ENCODE assay signal across 8 cellular contexts in the genomic region with DNA sequence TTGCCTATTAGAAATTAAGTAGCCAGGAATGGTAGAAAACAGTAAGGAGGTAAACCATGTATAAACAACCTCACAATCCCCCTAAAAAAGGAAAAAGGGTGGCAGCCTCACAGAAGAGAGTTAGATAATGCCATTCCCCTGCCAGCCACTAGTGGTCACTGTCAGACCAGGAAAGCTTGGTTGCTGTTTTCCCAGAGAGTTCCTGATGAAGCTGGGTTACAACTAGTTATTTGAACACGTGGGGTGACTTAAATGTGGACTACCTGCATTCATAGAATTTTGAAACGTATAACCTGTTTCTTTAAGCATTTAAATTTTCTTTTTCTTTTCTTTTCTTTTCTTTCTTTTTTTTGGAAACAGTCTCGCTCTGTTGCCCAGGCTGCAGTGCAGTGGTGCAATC. TPM values are rescaled to one million over a fixed set of nuclear protein-coding genes. Genes with fewer than 3 reads are reported as not detected.
A peak's percentile ranks its signal among the peaks of the same experiment; 100 is the strongest.
DNase-seq lines count a peak whose midpoint lies in the region; ATAC-seq, FAIRE-seq and TF ChIP-seq lines count a peak whose summit lies in the region.
"Had no signal": no experiment of that assay in that cellular context is flagged by ENCODE, and none has a peak within 500 bp of the region (broad histone marks: within the 10 kb centered on the region; RNA-seq: fewer than 3 reads in every experiment).

No MANE protein-coding gene starts in this region.

- no peak overlapping the region for H3K4me2 ChIP-seq in parathyroid adenoma (ENCODE audit: low read length)

- POLR2A ChIA-PET in GM10248 (lab: Yijun Ruan, JAX): interaction anchor here (0.6 kb wide), 1 partner anchor 229 kb away, joined by 5 read pairs; no protein-coding TSS in a partner anchor

- no peak overlapping the region for H2AFZ ChIP-seq in parathyroid adenoma

- H3K36me3 ChIP-seq in bronchial epithelial cell (ENCODE audit: control insufficient read depth, insufficient read depth, low read length) (peaks cover 8% of the 10 kb centered on the region), parathyroid adenoma (ENCODE audit: control insufficient read depth, insufficient read depth, low read length) (no peaks in the 10 kb centered on the region)

- TF ChIP-seq CTCF in GM10248 (IDR thresholded peaks at IDR 0.05; ENCODE audit: control extremely low read depth, extremely low read depth, low read depth, missing control alignments) (peak; percentile 65), LNCAP (IDR thresholded peaks at IDR 0.05) (peak; percentile 71), bronchial epithelial cell (IDR thresholded peaks at IDR 0.05; ENCODE audit: insufficient read depth, low read length, severe bottlenecking) (peak; percentile 64), parathyroid adenoma (IDR thresholded peaks at IDR 0.05) (peak; percentile 55)

- H3K27me3 ChIP-seq in bronchial epithelial cell (ENCODE audit: control insufficient read depth, insufficient read depth, low read length): no peaks in the 10 kb centered on the region
- H3K27me3 ChIP-seq in parathyroid adenoma (ENCODE audit: control insufficient read depth, insufficient read depth, low read length): no peaks in the 10 kb centered on the region

- ATAC-seq in HG02798 (IDR thresholded peaks at IDR 0.05; ENCODE audit: poor library complexity, unreplicated experiment): no peak
- ATAC-seq: right cardiac atrium had no signal

- no peak overlapping the region for H3K27ac ChIP-seq in parathyroid adenoma

- H3K4me1 ChIP-seq in parathyroid adenoma: peaks cover 16% of the 10 kb centered on the region

- no peaks in the 10 kb centered on the region for H3K9me3 ChIP-seq in parathyroid adenoma (ENCODE audit: control insufficient read depth, low read length)

- no peak for DNase-seq in GM10248 (ENCODE audit: extremely low spot score)
- no peak for DNase-seq in bronchial epithelial cell (ENCODE audit: low read depth)
- DNase-seq in foreskin melanocyte: no peak
- no peak for DNase-seq in midbrain (lab: John Stamatoyannopoulos, UW)

- peaks cover 19% of the 10 kb centered on the region for H3K79me2 ChIP-seq in parathyroid adenoma

- no peak overlapping the region for H3K9ac ChIP-seq in parathyroid adenoma

- CTCF ChIA-PET in GM10248 (lab: Yijun Ruan, JAX): interaction anchor here (0.8 to 3.9 kb wide), 9 partner anchors 9 to 75 kb away, joined by 3 to 20 read pairs (median 3); no protein-coding TSS in a partner anchor

- no peak for FAIRE-seq in bronchial epithelial cell (lab: Jason Lieb, UNC)

- H3K4me3 ChIP-seq in bronchial epithelial cell (ENCODE audit: low read depth, low read length) (no peak overlapping the region), parathyroid adenoma (ENCODE audit: low read depth, low read length) (no peak overlapping the region)

RNA-seq across cellular contexts. Expression of gene GPRC5C, which starts 5.8 kb away (rescaled TPM):
- 15.4 and 15.5 TPM in 2 replicates for total RNA-seq in bronchial epithelial cell

RNA-seq across cellular contexts. Expression of gene CD300A, which starts 28.7 kb away (rescaled TPM):
- not detected in 2 replicates for total RNA-seq in bronchial epithelial cell
